ENCODE assay signal across 16 cellular contexts in the genomic region with DNA sequence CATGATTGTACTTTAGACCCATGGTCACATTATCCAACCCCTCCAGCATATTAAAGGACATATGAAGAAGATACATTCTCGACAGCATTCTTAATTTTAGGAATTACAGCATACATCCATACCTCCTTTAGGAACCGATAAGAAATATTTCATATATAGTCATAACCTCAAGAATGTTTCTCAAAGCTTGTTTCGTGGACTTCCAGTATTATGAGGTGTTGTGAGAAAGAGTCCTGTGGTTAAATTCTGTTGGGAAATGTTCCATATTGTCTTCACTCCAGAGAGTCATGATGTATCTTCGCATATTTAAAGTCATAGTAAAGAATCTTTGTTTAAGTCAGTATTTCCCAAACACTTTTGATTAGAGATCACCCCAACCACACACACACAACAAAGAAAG.
DNase-seq lines count a peak whose midpoint lies in the region; ATAC-seq and TF ChIP-seq lines count a peak whose summit lies in the region.
"Had no signal": no experiment of that assay in that cellular context is flagged by ENCODE, and none has a peak within 500 bp of the region (broad histone marks: within the 10 kb centered on the region; RNA-seq: fewer than 3 reads in every experiment).

No MANE protein-coding gene starts in this region.

- H3K36me3 ChIP-seq in GM23248 (ENCODE audit: low read depth), result no peaks in the 10 kb centered on the region
- no peaks in the 10 kb centered on the region for H3K36me3 ChIP-seq in spleen

- H3K4me1 ChIP-seq in GM23248 (ENCODE audit: insufficient read depth) (no peaks in the 10 kb centered on the region), spleen (no peaks in the 10 kb centered on the region)

- no peak overlapping the region for H2AFZ ChIP-seq in GM23248

- TF ChIP-seq CTCF in astrocyte of the cerebellum (IDR thresholded peaks at IDR 0.05; ENCODE audit: low read depth, low read length, missing control alignments) (no peak), fibroblast of mammary gland (conservative IDR thresholded peaks at IDR 0.05; ENCODE audit: control insufficient read depth, insufficient read depth, low read depth, low read length) (no peak), spleen (IDR thresholded peaks at IDR 0.05 in 8 of 11, conservative IDR thresholded peaks at IDR 0.05 in 3 of 11) (no peak)

- H3F3A ChIP-seq in GM23248 (ENCODE audit: insufficient read depth), result no peaks in the 10 kb centered on the region

- H3K4me3 ChIP-seq in GM23248 (no peak overlapping the region), astrocyte of the cerebellum (ENCODE audit: low read depth, low read length) (no peak overlapping the region), fibroblast of mammary gland (ENCODE audit: control insufficient read depth, low read depth, low read length) (no peak overlapping the region), skeletal muscle cell (ENCODE audit: low read depth, low read length) (no peak overlapping the region), spleen (no peak overlapping the region)

- H3K79me2 ChIP-seq in GM23248 (ENCODE audit: insufficient read depth), result no peaks in the 10 kb centered on the region

- no peak for TF ChIP-seq POLR2A in spleen (IDR thresholded peaks at IDR 0.05)

- intact Hi-C loops in spleen (cut with DNase I; ENCODE audit: low total_unique reads), result no loop called here

- H3K9ac ChIP-seq in GM23248, result no peak overlapping the region

- no peaks in the 10 kb centered on the region for H3K9me3 ChIP-seq in GM23248 (ENCODE audit: low read depth)
- H3K9me3 ChIP-seq in spleen, result no peaks in the 10 kb centered on the region

- 67 to 77% methylated on average over 4 of the region's 4 CpGs for WGBS in GM23248 (ENCODE audit: low coverage in 1 of 2, low lambda C conversion rate in 2 of 2, missing lambda C conversion rate in 2 of 2), 2 experiments
- WGBS in spleen, 5 donors, result 59 to 88% (median 82%) methylated on average over 4 of the region's 4 CpGs

- no peaks in the 10 kb centered on the region for H3K9me2 ChIP-seq in GM23248 (ENCODE audit: insufficient read depth)

- H4K20me1 ChIP-seq in GM23248 (ENCODE audit: insufficient read depth), result no peaks in the 10 kb centered on the region

- in situ Hi-C loops in GM23248 (cut with MboI) (no loop called here), astrocyte of the cerebellum (cut with HindIII; ENCODE audit: low sequenced_read_pairs) (loop anchor here (25.0 kb wide), 1 partner anchor 122 kb away; no protein-coding TSS in a partner anchor)

- H3K27ac ChIP-seq in GM23248 (no peak overlapping the region), spleen (no peak overlapping the region)

- ATAC-seq in HG03571 (IDR thresholded peaks at IDR 0.05; ENCODE audit: unreplicated experiment), result no peak

- H3K27me3 ChIP-seq in GM23248 (replicated peaks; ENCODE audit: insufficient read depth) (no peaks in the 10 kb centered on the region), spleen (replicated peaks in 1 of 7) (no peaks in the 10 kb centered on the region)

- no peak overlapping the region for H3K4me2 ChIP-seq in GM23248 (ENCODE audit: unreplicated experiment)

- peak; percentile 34 for DNase-seq in GM23248
- peak; percentile 54 for DNase-seq in astrocyte of the cerebellum (ENCODE audit: low read depth)
- peak; percentile 61 for DNase-seq in fibroblast of mammary gland (ENCODE audit: low read depth)
- peak; percentile 51 for DNase-seq in skeletal muscle cell (ENCODE audit: low read depth)
- DNase-seq in NCI-H82 treated with DMSO at 0.1 percent for 48 hours (lab: John Stamatoyannopoulos, UW; ENCODE audit: unreplicated experiment), result no peak
- no peak for DNase-seq in spleen
- DNase-seq: C1 segment of cervical spinal cord, KBM-7, MV-4-11, NCI-H187, NCI-H2107, NCI-H510A, NCI-H774, OCI-M1, Right ventricle myocardium superior had no signal

Comparison
In these comparisons a context has a peak if more than half of its experiments do, and no peak if none do; other contexts are left out.
1. DNase-seq: peak in GM23248 (single experiment), astrocyte of the cerebellum (single experiment), fibroblast of mammary gland (single experiment) and skeletal muscle cell (single experiment); none in NCI-H82 treated with DMSO at 0.1 percent for 48 hours (single experiment) and spleen (single experiment).